Comparison of ENCODE assay signal across 12 cellular contexts in genomic region chr10:76583711-76584161, GRCh38.
DNase-seq lines count a peak whose midpoint lies in the region; ATAC-seq and TF ChIP-seq lines count a peak whose summit lies in the region.
"Had no signal": no experiment of that assay in that cellular context is flagged by ENCODE, and none has a peak within 500 bp of the region (broad histone marks: within the 10 kb centered on the region; RNA-seq: fewer than 3 reads in every experiment).

No MANE protein-coding gene starts in this region.

- H3K9me3 ChIP-seq in AG04450 (ENCODE audit: control insufficient read depth, insufficient read depth, low read length) (no peaks in the 10 kb centered on the region), lung (ENCODE audit: control insufficient read depth in 2 of 2, insufficient read depth in 1 of 2, low read length in 1 of 2) (no peaks in the 10 kb centered on the region)
- H3K9me3 ChIP-seq: body of pancreas had no signal

- H3K27me3 ChIP-seq in AG04450 (ENCODE audit: control insufficient read depth, insufficient read depth, low read length) (no peaks in the 10 kb centered on the region), lung (ENCODE audit: control insufficient read depth, insufficient read depth) (no peaks in the 10 kb centered on the region)
- H3K27me3 ChIP-seq: body of pancreas had no signal

- H3K4me1 ChIP-seq in lung (ENCODE audit: control insufficient read depth in 2 of 2, insufficient read depth in 2 of 2, low read length in 2 of 2), result peaks cover 4 to 5% of the 10 kb centered on the region in 2 donors

- H3K4me3 ChIP-seq in AG04450 (ENCODE audit: low read depth, low read length), result no peak overlapping the region
- no peak overlapping the region for H3K4me3 ChIP-seq in choroid plexus epithelial cell (ENCODE audit: low read depth, low read length)
- no peak overlapping the region for H3K4me3 ChIP-seq in lung
- H3K4me3 ChIP-seq: body of pancreas had no signal

- 41 to 75% methylated on average over 3 of the region's 3 CpGs for WGBS in lung, 2 donors

- H3K36me3 ChIP-seq in lung (ENCODE audit: control insufficient read depth in 2 of 2, insufficient read depth in 2 of 2, low read length in 2 of 2), result no peaks in the 10 kb centered on the region

- DNase-seq in AG04450 (ENCODE audit: low read depth, low spot score) (peak; percentile 66), choroid plexus epithelial cell (ENCODE audit: low read depth) (peak; percentile 93), lung (ENCODE audit: low spot score) (no peak), T-helper 2 cell (no peak), NCI-H748 (lab: John Stamatoyannopoulos, UW; ENCODE audit: unreplicated experiment) (no peak), globus pallidus (ENCODE audit: low spot score) (no peak), DMS79 (lab: John Stamatoyannopoulos, UW) (no peak)
- DNase-seq: CD4-positive, CD25-positive, alpha-beta regulatory T cell; NCI-H1694 treated with DMSO at 0.1 percent for 48 hours; SIG-M5 had no signal

- TF ChIP-seq CTCF in AG04450 (IDR thresholded peaks at IDR 0.05; ENCODE audit: low read depth, low read length) (no peak), choroid plexus epithelial cell (conservative IDR thresholded peaks at IDR 0.05; ENCODE audit: low read depth, low read length) (no peak), lung (IDR thresholded peaks at IDR 0.05; ENCODE audit: control extremely low read depth, extremely low read depth) (no peak)

- peak; percentile 80 for ATAC-seq in lung (ENCODE audit: insufficient read depth, low FRiP score)
- ATAC-seq: body of pancreas had no signal

- H3K27ac ChIP-seq in AG04450 (ENCODE audit: low read depth, low read length) (no peak overlapping the region), lung (ENCODE audit: low read depth in 1 of 2, low read length in 1 of 2) (peak overlapping the region in 1 of 2 donors; percentile 21)

- POLR2A ChIA-PET in AG04450 (lab: Yijun Ruan, JAX), result interaction anchor here (0.9 to 1.3 kb wide), 5 partner anchors 24 to 332 kb away, joined by 3 to 9 read pairs (median 5); no protein-coding TSS in a partner anchor

- TF ChIP-seq RAD21 in Ishikawa (IDR thresholded peaks at IDR 0.05; ENCODE audit: low read depth), result no peak

- CTCF ChIA-PET in AG04450 (lab: Charles Lee), result no interaction called here

- peak; percentile 20; the same call in 1 of the 2 replicates for TF ChIP-seq EP300 in Ishikawa (IDR thresholded peaks at IDR 0.05; ENCODE audit: borderline replicate concordance)

TF ChIP-seq in Ishikawa, 13 proteins besides CTCF, POLR2A, EP300 and RAD21:
- no peak for TF ChIP-seq REST (IDR thresholded peaks at IDR 0.05; ENCODE audit: low read depth)
- TF ChIP-seq TEAD4 (IDR thresholded peaks at IDR 0.05), result peak; percentile 87

Comparison
In these comparisons a context has a peak if more than half of its experiments do, and no peak if none do; other contexts are left out.
1. DNase-seq: peak in AG04450 (single experiment) and choroid plexus epithelial cell (single experiment); none in lung (single experiment), T-helper 2 cell (0 of 5), NCI-H748 (single experiment), globus pallidus (single experiment) and DMS79 (single experiment).